In the genomic region with DNA sequence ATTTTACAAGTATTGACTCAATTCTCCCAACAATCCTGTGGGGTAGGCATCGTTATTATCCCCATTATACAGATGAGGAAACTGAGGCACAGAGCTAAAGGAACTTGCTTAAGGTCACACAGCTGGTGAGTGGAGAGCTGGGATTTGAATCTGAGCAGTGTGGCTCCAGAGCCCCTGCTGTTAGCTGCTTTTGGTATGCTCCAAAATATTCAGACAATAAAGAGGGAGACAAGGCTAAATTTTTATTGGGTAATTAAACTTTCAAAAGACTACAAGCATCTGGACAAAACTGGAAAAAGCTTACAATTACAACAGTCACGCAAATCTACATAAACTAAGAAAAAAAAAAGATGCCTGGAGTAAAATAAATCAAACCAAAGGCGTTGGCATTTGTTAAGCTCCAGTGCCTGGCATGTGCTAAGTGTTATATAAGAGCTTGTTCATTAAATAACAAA, we compare ENCODE assay signal across 17 cellular contexts. TPM values are rescaled to one million over a fixed set of nuclear protein-coding genes. Genes with fewer than 3 reads are reported as not detected.
DNase-seq lines count a peak whose midpoint lies in the region; ATAC-seq and TF ChIP-seq lines count a peak whose summit lies in the region.
"Had no signal": no experiment of that assay in that cellular context is flagged by ENCODE, and none has a peak within 500 bp of the region (broad histone marks: within the 10 kb centered on the region; RNA-seq: fewer than 3 reads in every experiment).

No MANE protein-coding gene starts in this region.

- DNase-seq in left ventricle myocardium inferior, result no peak
- no peak for DNase-seq in Right ventricle myocardium superior
- no peak for DNase-seq in caudate nucleus (lab: John Stamatoyannopoulos, UW)
- no peak for DNase-seq in vagina (ENCODE audit: extremely low spot score in 2 of 2)
- DNase-seq in NCI-H524 treated with DMSO at 0.1 percent for 48 hours (lab: John Stamatoyannopoulos, UW), result no peak
- DNase-seq in NCI-H2107 (lab: John Stamatoyannopoulos, UW), result no peak
- DNase-seq in NCI-H82 (lab: John Stamatoyannopoulos, UW), result no peak
- DNase-seq: effector CD4-positive, alpha-beta T cell; H7; IMR-90; NCI-H1048; upper lobe of left lung had no signal

- no peak for TF ChIP-seq POLR2A in vagina (IDR thresholded peaks at IDR 0.05)

- no peak for ATAC-seq in Right ventricle myocardium superior (ENCODE audit: poor library complexity)
- ATAC-seq: activated CD8-positive, alpha-beta memory T cell treated with anti-CD3 and anti-CD28 coated beads, Interleukin-2, amount 10 ng/mL, durations not matched to agents 7 days and 5 days; naive thymus-derived CD4-positive, alpha-beta T cell had no signal

- H3K79me2 ChIP-seq in parathyroid adenoma, result no peaks in the 10 kb centered on the region

- no peak overlapping the region for H3K9ac ChIP-seq in parathyroid adenoma

- intact Hi-C loops in left ventricle myocardium inferior (cut with micrococcal nuclease), result loop anchor here (10.0 kb wide), 1 partner anchor 91 kb away; a partner anchor contains a TSS
- intact Hi-C loops in Right ventricle myocardium superior (cut with DNase I), result no loop called here
- intact Hi-C loops in vagina (cut with DNase I), result no loop called here

- no peaks in the 10 kb centered on the region for H3K36me3 ChIP-seq in left ventricle myocardium inferior
- no peaks in the 10 kb centered on the region for H3K36me3 ChIP-seq in parathyroid adenoma (ENCODE audit: control insufficient read depth, insufficient read depth, low read length)
- no peaks in the 10 kb centered on the region for H3K36me3 ChIP-seq in vagina
- H3K36me3 ChIP-seq: upper lobe of left lung had no signal

- H3K4me3 ChIP-seq in left ventricle myocardium inferior, result no peak overlapping the region
- no peak overlapping the region for H3K4me3 ChIP-seq in parathyroid adenoma (ENCODE audit: low read depth, low read length)
- H3K4me3 ChIP-seq in vagina, result no peak overlapping the region
- H3K4me3 ChIP-seq: upper lobe of left lung had no signal

- H2AFZ ChIP-seq in parathyroid adenoma, result no peak overlapping the region

- H3K4me1 ChIP-seq in left ventricle myocardium inferior (peaks cover 53% of the 10 kb centered on the region), parathyroid adenoma (peaks cover 18% of the 10 kb centered on the region), vagina (peaks cover 29% of the 10 kb centered on the region)

- H3K27me3 ChIP-seq in left ventricle myocardium inferior (ENCODE audit: low read depth) (no peaks in the 10 kb centered on the region), parathyroid adenoma (ENCODE audit: control insufficient read depth, insufficient read depth, low read length) (no peaks in the 10 kb centered on the region), vagina (no peaks in the 10 kb centered on the region)
- H3K27me3 ChIP-seq: upper lobe of left lung had no signal

- H3K9me3 ChIP-seq in left ventricle myocardium inferior (replicated peaks), result no peaks in the 10 kb centered on the region
- H3K9me3 ChIP-seq in parathyroid adenoma (ENCODE audit: control insufficient read depth, low read length), result no peaks in the 10 kb centered on the region
- no peaks in the 10 kb centered on the region for H3K9me3 ChIP-seq in vagina
- H3K9me3 ChIP-seq: upper lobe of left lung had no signal

- no peak overlapping the region for H3K4me2 ChIP-seq in parathyroid adenoma (ENCODE audit: low read length)

- H3K27ac ChIP-seq in left ventricle myocardium inferior (replicated peaks), result peak overlapping the region; percentile 66
- peak overlapping the region; percentile 92 for H3K27ac ChIP-seq in caudate nucleus (ENCODE audit: low read depth, low read length)
- peak overlapping the region; percentile 96 for H3K27ac ChIP-seq in parathyroid adenoma
- H3K27ac ChIP-seq in vagina, result peak overlapping the region; percentile 85

- TF ChIP-seq CTCF in left ventricle myocardium inferior (IDR thresholded peaks at IDR 0.05; ENCODE audit: borderline replicate concordance), result no peak
- TF ChIP-seq CTCF in parathyroid adenoma (IDR thresholded peaks at IDR 0.05), result no peak
- no peak for TF ChIP-seq CTCF in vagina (IDR thresholded peaks at IDR 0.05)

RNA-seq across cellular contexts. Expression of a gene that starts 27.7 kb away (rescaled TPM):
- total RNA-seq in left ventricle myocardium inferior (0.41 TPM), Right ventricle myocardium superior (0.24 TPM), vagina (1.2 TPM)

RNA-seq across cellular contexts. Expression of a gene that starts 42.7 kb away (rescaled TPM):
- total RNA-seq in left ventricle myocardium inferior, result 552 TPM
- 486 TPM for total RNA-seq in Right ventricle myocardium superior
- not detected for total RNA-seq in vagina
- total RNA-seq: activated CD8-positive, alpha-beta memory T cell treated with anti-CD3 and anti-CD28 coated beads, Interleukin-2, amount 10 ng/mL, durations not matched to agents 7 days and 5 days; H7; IMR-90; naive thymus-derived CD4-positive, alpha-beta T cell had no signal

RNA-seq across cellular contexts. Expression of a gene that starts 59.0 kb away (rescaled TPM):
- total RNA-seq in left ventricle myocardium inferior, result 377 TPM
- 320 TPM for total RNA-seq in Right ventricle myocardium superior
- total RNA-seq in vagina, result 173 TPM

RNA-seq across cellular contexts. Expression of a gene that starts 60.0 kb away (rescaled TPM):
- total RNA-seq in left ventricle myocardium inferior (0.22 TPM), Right ventricle myocardium superior (0.11 TPM), vagina (not detected)
- total RNA-seq: activated CD8-positive, alpha-beta memory T cell treated with anti-CD3 and anti-CD28 coated beads, Interleukin-2, amount 10 ng/mL, durations not matched to agents 7 days and 5 days; H7; IMR-90; liver; naive thymus-derived CD4-positive, alpha-beta T cell; upper lobe of left lung; WTC11 had no signal

Comparison
In these comparisons a context has a peak if more than half of its experiments do, and no peak if none do; other contexts are left out.
1. RNA of a gene that starts 42.7 kb away (total RNA-seq): 552 TPM in left ventricle myocardium inferior (single experiment) and 486 TPM in Right ventricle myocardium superior (single experiment); not detected in vagina (single experiment); every median in the first group is over 100 times any median in the second.
2. Peak in every context shown above with its lines, with median percentiles within 50 percentile points of each other: H3K27ac ChIP-seq.